8 cellular contexts compared by ENCODE assay signal in the genomic region with DNA sequence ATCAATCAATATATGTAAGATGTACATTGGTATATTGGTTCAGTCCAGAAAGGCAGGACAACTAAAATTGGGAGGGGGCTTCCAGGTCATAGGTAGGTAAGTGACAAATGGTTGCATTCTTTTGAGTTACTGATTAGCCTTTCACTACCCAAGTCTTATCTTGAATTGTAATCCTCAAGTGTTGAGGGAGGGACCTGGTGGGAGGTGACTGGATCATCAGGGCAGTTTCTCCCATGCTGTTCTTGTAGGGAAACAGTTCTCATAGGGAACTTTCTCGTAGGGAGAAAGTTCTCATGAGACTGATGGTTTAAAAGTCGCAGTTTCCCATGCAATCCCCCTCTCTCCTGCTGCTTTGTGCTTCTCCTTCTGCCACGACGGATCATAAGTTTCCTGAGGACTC.
"Had no signal": no experiment of that assay in that cellular context is flagged by ENCODE, and none has a peak within 500 bp of the region (broad histone marks: within the 10 kb centered on the region; RNA-seq: fewer than 3 reads in every experiment).

No MANE protein-coding gene starts in this region.

- ATAC-seq: HepG2, K562 had no signal

- H3K4me3 ChIP-seq: K562 had no signal

- DNase-seq: IMR-90, KBM-7, KG1 had no signal

- H3K27ac ChIP-seq: HL-60 had no signal

- H3K27me3 Mint-ChIP-seq: IgD-negative memory B cell had no signal

- H3K4me1 Mint-ChIP-seq: IgD-negative memory B cell had no signal

- H3K36me3 Mint-ChIP-seq: IgD-negative memory B cell had no signal

- H3K4me3 Mint-ChIP-seq: IgD-negative memory B cell had no signal

- FAIRE-seq: HepG2, HTR-8/SVneo, K562 had no signal
